In genomic region chr5:112160652-112161391, GRCh38 we compare ENCODE assay signal across 8 cellular contexts.
A peak's percentile ranks its signal among the peaks of the same experiment; 100 is the strongest.
DNase-seq lines count a peak whose midpoint lies in the region; ATAC-seq and TF ChIP-seq lines count a peak whose summit lies in the region.

No MANE protein-coding gene starts in this region.

- peak; percentile 98 for ATAC-seq in GM21528 (IDR thresholded peaks at IDR 0.05; ENCODE audit: low FRiP score, unreplicated experiment)

- H3K9ac ChIP-seq in mucosa of stomach (ENCODE audit: low read length): peak overlapping the region; percentile 67

- H3K79me2 ChIP-seq in OCI-LY7 (ENCODE audit: insufficient read depth, low read depth, low read length): peaks cover 27% of the 10 kb centered on the region

- H3K9me2 ChIP-seq in OCI-LY7 (ENCODE audit: insufficient read depth, low read length): no peaks in the 10 kb centered on the region

- POLR2A ChIA-PET in OCI-LY7 (lab: Charles Lee): interaction anchor here (0.6 to 2.1 kb wide), 9 partner anchors 8 to 652 kb away, joined by 3 to 11 read pairs (median 4); partner anchors contain the start of gene STARD4

- H4K20me1 ChIP-seq in OCI-LY7 (ENCODE audit: insufficient read depth, low read length): peaks cover 30% of the 10 kb centered on the region

- no peaks in the 10 kb centered on the region for H3K27me3 ChIP-seq in mucosa of stomach (ENCODE audit: control insufficient read depth, insufficient read depth, low read length)

- peak overlapping the region; percentile 96 for H3K4me2 ChIP-seq in OCI-LY7 (ENCODE audit: low read length)

- CTCF ChIA-PET in OCI-LY7 (lab: Charles Lee; ENCODE audit: unreplicated experiment): interaction anchor here (0.6 kb wide), 1 partner anchor 462 kb away, joined by 3 read pairs; no protein-coding TSS in a partner anchor

- H3K4me3 ChIP-seq in OCI-LY7 (ENCODE audit: low read depth, low read length, poor library complexity, severe bottlenecking) (peak overlapping the region; percentile 99), mucosa of stomach (ENCODE audit: low read length) (peak overlapping the region; percentile 86)

- H3K9me3 ChIP-seq in OCI-LY7 (ENCODE audit: low read length) (no peaks in the 10 kb centered on the region), mucosa of stomach (ENCODE audit: control insufficient read depth, low read length) (no peaks in the 10 kb centered on the region)

- H3K27ac ChIP-seq in OCI-LY7 (ENCODE audit: low read depth, low read length, poor library complexity, severe bottlenecking) (peak overlapping the region; percentile 56), epithelial cell of prostate (peak overlapping the region; percentile 59)

- H2AFZ ChIP-seq in OCI-LY7 (ENCODE audit: low read length): peak overlapping the region; percentile 78

- peaks cover 52% of the 10 kb centered on the region for H3K36me3 ChIP-seq in OCI-LY7 (ENCODE audit: insufficient read depth, low read length)
- H3K36me3 ChIP-seq in mucosa of stomach (ENCODE audit: control insufficient read depth, insufficient read depth, low read length): no peaks in the 10 kb centered on the region

- BruUV-seq in OCI-LY7 (replicated peaks; lab: Mats Ljungman, UMichigan): TSS peak; percentile 83

- peak; percentile 86 for DNase-seq in DMS53 treated with DMSO at 0.1 percent for 48 hours (lab: John Stamatoyannopoulos, UW; ENCODE audit: unreplicated experiment)
- DNase-seq in HuH-7.5 (ENCODE audit: low spot score): peak; percentile 45
- peak; percentile 92 for DNase-seq in OCI-LY7 (ENCODE audit: low spot score)
- DNase-seq in activated T-cell treated with anti-CD3 and anti-CD28 coated beads for 4 hours: peak; percentile 93
- DNase-seq in epithelial cell of prostate (ENCODE audit: low read depth, low spot score): peak; percentile 49
- DNase-seq in stimulated activated CD8-positive, alpha-beta memory T cell treated with anti-CD3 and anti-CD28 coated beads, Interleukin-4, amount 100 ng/mL, for 48 hours: peak; percentile 96

- peak; percentile 92 for TF ChIP-seq CTCF in OCI-LY7 (conservative IDR thresholded peaks at IDR 0.05; ENCODE audit: low read length)

- intact Hi-C loops in OCI-LY7 (cut with micrococcal nuclease; ENCODE audit: unreplicated experiment): loop anchor here (1.0 to 10.0 kb wide), 7 partner anchors 362 to 1406 kb away; partner anchors contain the start of genes CAMK4, NREP, SRP19 and STARD4

- H3K4me1 ChIP-seq in OCI-LY7 (ENCODE audit: insufficient read depth, low read length, poor library complexity, severe bottlenecking) (peaks cover 21% of the 10 kb centered on the region), mucosa of stomach (ENCODE audit: control insufficient read depth, insufficient read depth, low read length) (peaks cover 5% of the 10 kb centered on the region)

Comparison
In these comparisons a context has a peak if more than half of its experiments do, and no peak if none do; other contexts are left out.
1. Peak in every context shown above with its lines: DNase-seq, ATAC-seq, H3K4me3 ChIP-seq and H3K27ac ChIP-seq.
2. DNase-seq: peak in every context shown above with its lines; median percentile 96 in stimulated activated CD8-positive, alpha-beta memory T cell treated with anti-CD3 and anti-CD28 coated beads, Interleukin-4, amount 100 ng/mL, for 48 hours; 93 in activated T-cell treated with anti-CD3 and anti-CD28 coated beads for 4 hours; 92 in OCI-LY7; 86 in DMS53 treated with DMSO at 0.1 percent for 48 hours; 49 in epithelial cell of prostate; 45 in HuH-7.5.